ENCODE assay signal across 9 cellular contexts in the genomic region with DNA sequence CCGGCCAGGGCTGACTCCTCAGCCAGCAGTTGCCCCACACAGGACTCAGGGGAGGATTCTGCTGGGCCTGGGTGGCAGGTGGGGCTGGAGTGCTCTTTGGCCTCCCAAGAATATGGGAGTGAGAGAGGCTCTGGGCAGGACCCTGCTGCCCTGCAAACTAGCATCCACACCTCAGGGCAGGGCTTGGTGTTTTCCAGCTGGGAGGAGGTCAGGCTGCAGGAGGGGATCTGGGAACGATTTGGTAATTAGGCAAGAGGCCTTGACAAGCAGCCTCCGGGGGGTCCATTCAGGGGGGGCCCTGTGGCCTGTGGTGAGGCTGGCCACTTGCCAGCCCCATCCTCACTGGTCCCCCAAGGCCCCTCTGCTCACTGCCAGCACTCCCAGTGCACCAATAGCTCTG. TPM values are rescaled to one million over a fixed set of nuclear protein-coding genes. Genes with fewer than 3 reads are reported as not detected.
"Had no signal": no experiment of that assay in that cellular context is flagged by ENCODE, and none has a peak within 500 bp of the region (broad histone marks: within the 10 kb centered on the region; RNA-seq: fewer than 3 reads in every experiment).

No MANE protein-coding gene starts in this region.

- ATAC-seq: HCT116, K562 had no signal

- H3K9ac ChIP-seq: GM23248 had no signal

- FAIRE-seq: K562 had no signal

- H3K4me1 ChIP-seq: HAP-1 had no signal

- H3K4me3 ChIP-seq: GM23248, HAP-1, K562 had no signal

- H3K9me3 ChIP-seq: HAP-1 had no signal

- H2AFZ ChIP-seq: GM23248 had no signal

- H3K27ac ChIP-seq: GM23248 had no signal

- DNase-seq: GM23248, GOT3, H7, IMR-90, KG1 had no signal

- H3K36me3 ChIP-seq: HAP-1 had no signal

RNA-seq across cellular contexts. Expression of a gene that starts 35.8 kb away (rescaled TPM):
- total RNA-seq: GM23248, H4, IMR-90 had no signal
- polyA plus RNA-seq: GM23248 had no signal
